9 cellular contexts compared by ENCODE assay signal in the genomic region with DNA sequence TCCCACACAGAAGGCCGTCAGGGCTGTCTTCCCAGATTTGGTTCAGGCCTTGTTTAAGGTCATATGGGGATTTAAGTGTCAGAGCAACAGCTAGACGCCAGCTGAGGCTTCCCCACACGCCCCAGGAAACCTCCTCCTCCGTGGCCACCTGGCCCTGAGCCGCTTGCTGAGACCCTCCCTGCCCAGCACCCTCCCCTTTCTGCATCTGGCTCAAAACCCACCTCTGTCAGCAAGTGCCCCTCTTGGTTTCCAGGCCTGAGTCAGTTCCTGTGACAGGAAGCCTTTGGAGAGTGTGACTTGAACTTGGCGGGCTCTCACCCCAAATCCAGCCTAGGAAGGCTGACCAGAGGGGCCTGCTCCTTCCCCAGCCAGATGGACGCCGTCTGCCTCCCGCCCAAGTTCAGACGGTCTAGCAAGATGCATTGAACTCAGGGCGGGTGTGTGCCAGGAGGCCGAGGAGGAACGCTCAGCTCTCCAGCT. TPM values are rescaled to one million over a fixed set of nuclear protein-coding genes. Genes with fewer than 3 reads are reported as not detected.
DNase-seq lines count a peak whose midpoint lies in the region; ATAC-seq and TF ChIP-seq lines count a peak whose summit lies in the region.
"Had no signal": no experiment of that assay in that cellular context is flagged by ENCODE, and none has a peak within 500 bp of the region (broad histone marks: within the 10 kb centered on the region; RNA-seq: fewer than 3 reads in every experiment).

No MANE protein-coding gene starts in this region.

- H3K4me3 ChIP-seq in GM23338 (no peak overlapping the region), WERI-Rb-1 (ENCODE audit: low read depth, low read length) (0 out of 2 replicates have a peak overlapping the region, but pooled peaks have one; percentile 3)

- H2AFZ ChIP-seq in GM23338: peak overlapping the region; percentile 80

- H3K36me3 ChIP-seq in GM23338 (ENCODE audit: insufficient read depth) (no peaks in the 10 kb centered on the region), WERI-Rb-1 (no peaks in the 10 kb centered on the region)

- DNase-seq in GM23338 (ENCODE audit: low spot score): no peak
- DNase-seq in WERI-Rb-1: peak; percentile 81
- DNase-seq in glutamatergic neuron: peak; percentile 46
- peak; percentile 74 for DNase-seq in sciatic nerve (ENCODE audit: low spot score)
- DNase-seq in HUDEP-2 (lab: John Stamatoyannopoulos, UW; ENCODE audit: unreplicated experiment in 76 of 76): no peak
- DNase-seq in NCI-H510A (lab: John Stamatoyannopoulos, UW): no peak
- DNase-seq in HCEC 1CT: no peak
- no peak for DNase-seq in AG08396 (ENCODE audit: low spot score)

- H3K27ac Mint-ChIP-seq in GM23338 (0 out of 2 replicates have a peak overlapping the region, but pooled peaks have one; percentile 44), glutamatergic neuron (ENCODE audit: unreplicated experiment) (no peak overlapping the region)

- no peaks in the 10 kb centered on the region for H3K79me2 ChIP-seq in GM23338 (replicated peaks; ENCODE audit: insufficient read depth)

- H3K4me2 ChIP-seq in GM23338: peak overlapping the region; percentile 38; the same call in 1 of the 2 replicates

- no peaks in the 10 kb centered on the region for H3K9me3 ChIP-seq in WERI-Rb-1 (ENCODE audit: severe bottlenecking)

- peaks cover 43% of the 10 kb centered on the region for H3K4me1 Mint-ChIP-seq in GM23338
- peaks cover 13% of the 10 kb centered on the region for H3K4me1 Mint-ChIP-seq in glutamatergic neuron (ENCODE audit: low read depth, unreplicated experiment)

- no peaks in the 10 kb centered on the region for H3K27me3 ChIP-seq in GM23338 (ENCODE audit: insufficient read depth)
- H3K27me3 ChIP-seq in WERI-Rb-1 (ENCODE audit: insufficient read depth, low read depth, severe bottlenecking): no peaks in the 10 kb centered on the region

- H3K4me1 ChIP-seq in GM23338 (ENCODE audit: insufficient read depth): peaks cover 12% of the 10 kb centered on the region; the same call in 1 of the 2 replicates

- H3K4me3 Mint-ChIP-seq in GM23338 (no peak overlapping the region), glutamatergic neuron (ENCODE audit: unreplicated experiment) (no peak overlapping the region)

- peaks cover 26% of the 10 kb centered on the region for H3K27me3 Mint-ChIP-seq in GM23338 (ENCODE audit: insufficient read depth, low read depth, poor library complexity)
- H3K27me3 Mint-ChIP-seq in glutamatergic neuron (ENCODE audit: unreplicated experiment): peaks cover 12% of the 10 kb centered on the region

- no peaks in the 10 kb centered on the region for H3K9me3 Mint-ChIP-seq in GM23338
- peaks cover 3% of the 10 kb centered on the region for H3K9me3 Mint-ChIP-seq in glutamatergic neuron (ENCODE audit: unreplicated experiment)
- H3K9me3 Mint-ChIP-seq: activated T-helper 2 cell treated with anti-CD3 and anti-CD28 coated beads, Interferon-gamma antibody, Interleukin-2, Interleukin-4, amounts not matched to agents 10 μg/mL and 5 μg/mL and 100 μg/mL, durations not matched to agents 14 hours and 24 hours and 36 hours had no signal

- intact Hi-C loops in sciatic nerve (cut with DNase I): no loop called here

- H4K20me1 ChIP-seq in GM23338 (replicated peaks; ENCODE audit: insufficient read depth): no peaks in the 10 kb centered on the region

- H3K36me3 Mint-ChIP-seq in GM23338 (ENCODE audit: low read depth): no peaks in the 10 kb centered on the region
- no peaks in the 10 kb centered on the region for H3K36me3 Mint-ChIP-seq in glutamatergic neuron (ENCODE audit: unreplicated experiment)

- ATAC-seq in GM23338 (peak; percentile 8; the same call in 2 of the 3 replicates), sciatic nerve (peak; percentile 80)

- no peaks in the 10 kb centered on the region for H3F3A ChIP-seq in GM23338 (replicated peaks; ENCODE audit: low read depth)

- H3K27ac ChIP-seq in GM23338 (ENCODE audit: low read depth) (no peak overlapping the region), WERI-Rb-1 (peak overlapping the region; percentile 89)

- TF ChIP-seq CTCF in GM23338 (conservative IDR thresholded peaks at IDR 0.05; ENCODE audit: low read depth in 2 of 2) (no peak), WERI-Rb-1 (IDR thresholded peaks at IDR 0.05; ENCODE audit: low read depth, low read length) (no peak), glutamatergic neuron (IDR thresholded peaks at IDR 0.05; ENCODE audit: partially characterized antibody, unreplicated experiment) (no peak)

- no peaks in the 10 kb centered on the region for H3K9me2 ChIP-seq in GM23338 (ENCODE audit: insufficient read depth)

TF ChIP-seq in GM23338, 12 proteins besides CTCF, POLR2A, EP300 and RAD21 (continues in another document):
- no peak for TF ChIP-seq ZNF331 (CRISPR knock-in tag; IDR thresholded peaks at IDR 0.05; ENCODE audit: low read depth)
- TF ChIP-seq POLR2AphosphoS5 (IDR thresholded peaks at IDR 0.05; ENCODE audit: low read depth): no peak
- no peak for TF ChIP-seq CREB1 (CRISPR knock-in tag; IDR thresholded peaks at IDR 0.05; ENCODE audit: low read depth)
- TF ChIP-seq EZH2phosphoT487 (IDR thresholded peaks at IDR 0.05; ENCODE audit: unreplicated experiment): no peak
- no peak for TF ChIP-seq EZH2 (IDR thresholded peaks at IDR 0.05; ENCODE audit: low read depth, unreplicated experiment)
- no peak for TF ChIP-seq STAT1 (IDR thresholded peaks at IDR 0.05; ENCODE audit: unreplicated experiment)
- no peak for TF ChIP-seq JUNB (IDR thresholded peaks at IDR 0.05; ENCODE audit: unreplicated experiment)
- TF ChIP-seq, protein P1, sequence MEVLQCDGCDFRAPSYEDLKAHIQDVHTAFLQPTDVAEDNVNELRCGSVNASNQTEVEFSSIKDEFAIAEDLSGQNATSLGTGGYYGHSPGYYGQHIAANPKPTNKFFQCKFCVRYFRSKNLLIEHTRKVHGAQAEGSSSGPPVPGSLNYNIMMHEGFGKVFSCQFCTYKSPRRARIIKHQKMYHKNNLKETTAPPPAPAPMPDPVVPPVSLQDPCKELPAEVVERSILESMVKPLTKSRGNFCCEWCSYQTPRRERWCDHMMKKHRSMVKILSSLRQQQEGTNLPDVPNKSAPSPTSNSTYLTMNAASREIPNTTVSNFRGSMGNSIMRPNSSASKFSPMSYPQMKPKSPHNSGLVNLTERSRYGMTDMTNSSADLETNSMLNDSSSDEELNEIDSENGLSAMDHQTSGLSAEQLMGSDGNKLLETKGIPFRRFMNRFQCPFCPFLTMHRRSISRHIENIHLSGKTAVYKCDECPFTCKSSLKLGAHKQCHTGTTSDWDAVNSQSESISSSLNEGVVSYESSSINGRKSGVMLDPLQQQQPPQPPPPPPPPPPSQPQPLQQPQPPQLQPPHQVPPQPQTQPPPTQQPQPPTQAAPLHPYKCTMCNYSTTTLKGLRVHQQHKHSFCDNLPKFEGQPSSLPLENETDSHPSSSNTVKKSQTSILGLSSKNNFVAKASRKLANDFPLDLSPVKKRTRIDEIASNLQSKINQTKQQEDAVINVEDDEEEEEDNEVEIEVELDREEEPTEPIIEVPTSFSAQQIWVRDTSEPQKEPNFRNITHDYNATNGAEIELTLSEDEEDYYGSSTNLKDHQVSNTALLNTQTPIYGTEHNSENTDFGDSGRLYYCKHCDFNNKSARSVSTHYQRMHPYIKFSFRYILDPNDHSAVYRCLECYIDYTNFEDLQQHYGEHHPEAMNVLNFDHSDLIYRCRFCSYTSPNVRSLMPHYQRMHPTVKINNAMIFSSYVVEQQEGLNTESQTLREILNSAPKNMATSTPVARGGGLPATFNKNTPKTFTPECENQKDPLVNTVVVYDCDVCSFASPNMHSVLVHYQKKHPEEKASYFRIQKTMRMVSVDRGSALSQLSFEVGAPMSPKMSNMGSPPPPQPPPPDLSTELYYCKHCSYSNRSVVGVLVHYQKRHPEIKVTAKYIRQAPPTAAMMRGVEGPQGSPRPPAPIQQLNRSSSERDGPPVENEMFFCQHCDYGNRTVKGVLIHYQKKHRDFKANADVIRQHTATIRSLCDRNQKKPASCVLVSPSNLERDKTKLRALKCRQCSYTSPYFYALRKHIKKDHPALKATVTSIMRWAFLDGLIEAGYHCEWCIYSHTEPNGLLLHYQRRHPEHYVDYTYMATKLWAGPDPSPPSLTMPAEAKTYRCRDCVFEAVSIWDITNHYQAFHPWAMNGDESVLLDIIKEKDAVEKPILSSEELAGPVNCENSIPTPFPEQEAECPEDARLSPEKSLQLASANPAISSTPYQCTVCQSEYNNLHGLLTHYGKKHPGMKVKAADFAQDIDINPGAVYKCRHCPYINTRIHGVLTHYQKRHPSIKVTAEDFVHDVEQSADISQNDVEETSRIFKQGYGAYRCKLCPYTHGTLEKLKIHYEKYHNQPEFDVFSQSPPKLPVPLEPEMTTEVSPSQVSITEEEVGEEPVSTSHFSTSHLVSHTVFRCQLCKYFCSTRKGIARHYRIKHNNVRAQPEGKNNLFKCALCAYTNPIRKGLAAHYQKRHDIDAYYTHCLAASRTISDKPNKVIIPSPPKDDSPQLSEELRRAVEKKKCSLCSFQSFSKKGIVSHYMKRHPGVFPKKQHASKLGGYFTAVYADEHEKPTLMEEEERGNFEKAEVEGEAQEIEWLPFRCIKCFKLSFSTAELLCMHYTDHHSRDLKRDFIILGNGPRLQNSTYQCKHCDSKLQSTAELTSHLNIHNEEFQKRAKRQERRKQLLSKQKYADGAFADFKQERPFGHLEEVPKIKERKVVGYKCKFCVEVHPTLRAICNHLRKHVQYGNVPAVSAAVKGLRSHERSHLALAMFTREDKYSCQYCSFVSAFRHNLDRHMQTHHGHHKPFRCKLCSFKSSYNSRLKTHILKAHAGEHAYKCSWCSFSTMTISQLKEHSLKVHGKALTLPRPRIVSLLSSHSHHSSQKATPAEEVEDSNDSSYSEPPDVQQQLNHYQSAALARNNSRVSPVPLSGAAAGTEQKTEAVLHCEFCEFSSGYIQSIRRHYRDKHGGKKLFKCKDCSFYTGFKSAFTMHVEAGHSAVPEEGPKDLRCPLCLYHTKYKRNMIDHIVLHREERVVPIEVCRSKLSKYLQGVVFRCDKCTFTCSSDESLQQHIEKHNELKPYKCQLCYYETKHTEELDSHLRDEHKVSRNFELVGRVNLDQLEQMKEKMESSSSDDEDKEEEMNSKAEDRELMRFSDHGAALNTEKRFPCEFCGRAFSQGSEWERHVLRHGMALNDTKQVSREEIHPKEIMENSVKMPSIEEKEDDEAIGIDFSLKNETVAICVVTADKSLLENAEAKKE (CRISPR knock-in tag; IDR thresholded peaks at IDR 0.05): no peak

RNA-seq across cellular contexts. Expression of gene FXYD2, which starts 0.6 kb away (rescaled TPM):
- total RNA-seq in GM23338 (2014; rRNA removed; shearing (Covaris generic)): 0.12 and 0.59 TPM in 2 replicates
- 0.12 and 1.4 TPM in 2 replicates for polyA plus RNA-seq in GM23338 (2016; fragmentation: Nextera tagmentation; extraction: Ambion mirVana)
- 0.44 TPM for total RNA-seq in glutamatergic neuron (ENCODE audit: unreplicated experiment)
- 6.6 TPM for total RNA-seq in sciatic nerve

RNA-seq across cellular contexts. Expression of gene DSCAML1, which starts 27.0 kb away (rescaled TPM):
- 0.17 and 0.19 TPM in 2 replicates for total RNA-seq in GM23338 (2014; rRNA removed; shearing (Covaris generic))
- 0.28 TPM in 1 of 2 replicates, not detected in the other for polyA plus RNA-seq in GM23338 (2016; fragmentation: Nextera tagmentation; extraction: Ambion mirVana)
- total RNA-seq in glutamatergic neuron (ENCODE audit: unreplicated experiment) (0.07 TPM), sciatic nerve (4.2 TPM)
- total RNA-seq: activated T-helper 2 cell treated with anti-CD3 and anti-CD28 coated beads, Interferon-gamma antibody, Interleukin-2, Interleukin-4, amounts not matched to agents 10 μg/mL and 5 μg/mL and 100 μg/mL, durations not matched to agents 14 hours and 24 hours and 36 hours had no signal

RNA-seq across cellular contexts. Expression of gene FXYD6, which starts 52.5 kb away (rescaled TPM):
- 25.6 and 30.7 TPM in 2 replicates for total RNA-seq in GM23338 (2014; rRNA removed; shearing (Covaris generic))
- polyA plus RNA-seq in GM23338 (2016; fragmentation: Nextera tagmentation; extraction: Ambion mirVana): 21.8 and 26.2 TPM in 2 replicates
- 57.1 TPM for total RNA-seq in glutamatergic neuron (ENCODE audit: unreplicated experiment)
- total RNA-seq in sciatic nerve: 141 TPM

Comparison
In these comparisons a context has a peak if more than half of its experiments do, and no peak if none do; other contexts are left out.
1. DNase-seq: peak in WERI-Rb-1 (single experiment), glutamatergic neuron (single experiment) and sciatic nerve (single experiment); none in GM23338 (single experiment), HUDEP-2 (0 of 76), NCI-H510A (single experiment), HCEC 1CT (single experiment) and AG08396 (single experiment).